8 cellular contexts compared by ENCODE assay signal in the genomic region with DNA sequence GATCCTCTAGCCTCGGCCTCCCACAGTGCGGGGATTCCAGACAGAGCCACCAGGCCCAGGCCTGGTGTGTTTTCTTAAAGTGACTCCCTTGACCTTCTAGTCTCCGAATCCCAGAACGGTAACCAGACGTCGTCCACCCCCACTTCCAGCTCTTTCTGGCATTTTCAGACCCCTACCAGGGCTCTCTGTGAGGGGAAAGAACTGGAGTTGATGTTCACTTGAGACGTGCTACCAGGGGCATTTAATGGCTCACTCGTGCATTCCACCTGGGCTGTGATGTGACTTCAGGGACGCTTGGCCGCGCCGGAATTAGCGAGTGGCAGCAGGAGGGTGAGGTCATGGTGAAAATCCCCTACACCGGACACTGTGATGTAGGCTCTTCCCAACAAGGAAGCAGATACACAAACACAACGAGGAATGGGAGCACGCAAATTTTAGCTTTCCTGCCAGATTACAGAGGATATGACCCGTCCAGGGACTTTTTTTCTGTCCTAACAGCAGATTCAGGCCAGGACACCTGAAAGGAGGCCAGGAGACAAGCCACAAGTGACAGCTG. TPM values are rescaled to one million over a fixed set of nuclear protein-coding genes. Genes with fewer than 3 reads are reported as not detected.
A peak's percentile ranks its signal among the peaks of the same experiment; 100 is the strongest.
DNase-seq lines count a peak whose midpoint lies in the region; ATAC-seq and TF ChIP-seq lines count a peak whose summit lies in the region.

No MANE protein-coding gene starts in this region.

- peaks cover 9% of the 10 kb centered on the region for H3K36me3 ChIP-seq in CD8-positive, alpha-beta memory T cell (ENCODE audit: insufficient read depth, low read length)
- H3K36me3 ChIP-seq in Peyer's patch (peaks cover 0 to 10% (median 0%) of the 10 kb centered on the region in 3 donors), neutrophil (peaks cover 9% of the 10 kb centered on the region)

- peaks cover 0 to 2% of the 10 kb centered on the region in 2 donors for H3K27me3 Mint-ChIP-seq in CD8-positive, alpha-beta memory T cell

- H3K27me3 ChIP-seq in CD8-positive, alpha-beta memory T cell (ENCODE audit: insufficient read depth, low read length, poor library complexity, severe bottlenecking) = no peaks in the 10 kb centered on the region
- H3K27me3 ChIP-seq in Peyer's patch = no peaks in the 10 kb centered on the region
- no peaks in the 10 kb centered on the region for H3K27me3 ChIP-seq in neutrophil

- H3K36me3 Mint-ChIP-seq in CD8-positive, alpha-beta memory T cell = peaks cover 0 to 35% (median 3%) of the 10 kb centered on the region in 3 donors

- DNase-seq in CD8-positive, alpha-beta memory T cell = no peak
- DNase-seq in Peyer's patch (peak in 1 of 3 donors; percentile 59), activated gamma-delta T cell treated with Interleukin-2 at 50 U/mL for 16 hours (no peak), DMS153 (lab: John Stamatoyannopoulos, UW) (no peak)

- peaks cover 25% of the 10 kb centered on the region for H3K4me1 ChIP-seq in CD8-positive, alpha-beta memory T cell (ENCODE audit: insufficient read depth, low read length)
- H3K4me1 ChIP-seq in Peyer's patch = peaks cover 0 to 31% (median 10%) of the 10 kb centered on the region in 4 donors
- peaks cover 31 to 35% of the 10 kb centered on the region in 2 experiments for H3K4me1 ChIP-seq in neutrophil (ENCODE audit: control insufficient read depth in 1 of 2, insufficient read depth in 1 of 2, low read depth in 1 of 2, low read length in 1 of 2)

- CTCF ChIA-PET in CD8-positive, alpha-beta memory T cell (lab: Charles Lee) = interaction anchor here (0.7 to 2.0 kb wide), 4 partner anchors 17 to 82 kb away, joined by 3 to 15 read pairs (median 8); no protein-coding TSS in a partner anchor

- peak overlapping the region; percentile 92 to 99 (median 99) for H3K27ac Mint-ChIP-seq in CD8-positive, alpha-beta memory T cell

- no peaks in the 10 kb centered on the region for H3K9me3 ChIP-seq in CD8-positive, alpha-beta memory T cell (ENCODE audit: low read length)
- H3K9me3 ChIP-seq in Peyer's patch (no peaks in the 10 kb centered on the region), neutrophil (no peaks in the 10 kb centered on the region)

- H3K27ac ChIP-seq in CD8-positive, alpha-beta memory T cell (ENCODE audit: low read depth, low read length) = peak overlapping the region; percentile 96
- H3K27ac ChIP-seq in Peyer's patch = peak overlapping the region; percentile 99 to 100 (median 100)
- peak overlapping the region; percentile 100 for H3K27ac ChIP-seq in neutrophil

- TF ChIP-seq POLR2A in Peyer's patch (IDR thresholded peaks at IDR 0.05) = no peak

- H3K9me3 Mint-ChIP-seq in CD8-positive, alpha-beta memory T cell = peaks cover 0 to 2% (median 0%) of the 10 kb centered on the region in 5 donors

- no peak for TF ChIP-seq CTCF in Peyer's patch (IDR thresholded peaks at IDR 0.05)
- TF ChIP-seq CTCF in neutrophil (IDR thresholded peaks at IDR 0.05) = no peak

- POLR2A ChIA-PET in CD8-positive, alpha-beta memory T cell (lab: Charles Lee) = interaction anchor here (0.5 to 4.0 kb wide), 8 partner anchors 15 to 139 kb away, joined by 3 to 29 read pairs (median 8); partner anchors contain the start of gene LRRC37A3

- peaks cover 37 to 46% (median 44%) of the 10 kb centered on the region in 3 donors for H3K4me1 Mint-ChIP-seq in CD8-positive, alpha-beta memory T cell

- ATAC-seq in esophagus mucosa (peak; percentile 3), HG03025 (IDR thresholded peaks at IDR 0.05; ENCODE audit: low FRiP score, unreplicated experiment) (no peak), GM19397 (IDR thresholded peaks at IDR 0.05; ENCODE audit: unreplicated experiment) (no peak)

- H3K4me3 ChIP-seq in CD8-positive, alpha-beta memory T cell (ENCODE audit: low read length) = peak overlapping the region; percentile 82
- peak overlapping the region; percentile 90 to 98 (median 96) for H3K4me3 ChIP-seq in Peyer's patch
- H3K4me3 ChIP-seq in neutrophil (ENCODE audit: low read depth in 1 of 2, low read length in 1 of 2) = peak overlapping the region; percentile 67 to 95

- H3K4me3 Mint-ChIP-seq in CD8-positive, alpha-beta memory T cell = peak overlapping the region; percentile 93 to 99 (median 98)

RNA-seq across cellular contexts. Expression of gene GNA13, which starts 1.1 kb away (rescaled TPM):
- 10 to 100 TPM; 59.0 to 60.1 TPM for total RNA-seq in CD8-positive, alpha-beta memory T cell
- 48.2 TPM for polyA plus RNA-seq in CD8-positive, alpha-beta memory T cell
- total RNA-seq in Peyer's patch = 10 to 100 TPM; 49.5 to 72.0 (median 63.6) TPM
- 16.9 TPM for total RNA-seq in esophagus mucosa
